In genomic region chr16:73506568-73507056, GRCh38 we compare ENCODE assay signal across 17 cellular contexts.
DNase-seq lines count a peak whose midpoint lies in the region; ATAC-seq lines count a peak whose summit lies in the region.
"Had no signal": no experiment of that assay in that cellular context is flagged by ENCODE, and none has a peak within 500 bp of the region (broad histone marks: within the 10 kb centered on the region; RNA-seq: fewer than 3 reads in every experiment).

No MANE protein-coding gene starts in this region.

- no peak for ATAC-seq in effector memory CD8-positive, alpha-beta T cell (replicated peaks)

- H3K27ac Mint-ChIP-seq in effector memory CD8-positive, alpha-beta T cell, result no peak overlapping the region
- H3K27ac Mint-ChIP-seq: CD4-positive, CD25-positive, alpha-beta regulatory T cell; CD8-positive, alpha-beta memory T cell had no signal

- 0 out of 2 replicates have a peak, but pooled peaks cover 3% of the 10 kb centered on the region for H3K27me3 ChIP-seq in HAP-1 (ENCODE audit: low read depth)
- H3K27me3 ChIP-seq: BE2C had no signal

- H3K36me3 Mint-ChIP-seq in effector memory CD8-positive, alpha-beta T cell (ENCODE audit: insufficient read depth), result peaks cover 4% of the 10 kb centered on the region
- H3K36me3 Mint-ChIP-seq: CD4-positive, CD25-positive, alpha-beta regulatory T cell; CD8-positive, alpha-beta memory T cell had no signal

- no peaks in the 10 kb centered on the region for H3K4me1 ChIP-seq in HAP-1
- H3K4me1 ChIP-seq: BE2C, Caco-2 had no signal

- peaks cover 6 to 10% of the 10 kb centered on the region in 2 donors for H3K9me3 Mint-ChIP-seq in effector memory CD8-positive, alpha-beta T cell

- H3K4me3 ChIP-seq in HAP-1, result no peak overlapping the region

- in situ Hi-C loops in HAP-1 (cut with MboI; ENCODE audit: low sequenced_read_pairs), result no loop called here

- no peaks in the 10 kb centered on the region for H3K27me3 Mint-ChIP-seq in effector memory CD8-positive, alpha-beta T cell
- H3K27me3 Mint-ChIP-seq: CD4-positive, CD25-positive, alpha-beta regulatory T cell had no signal

- H3K4me3 Mint-ChIP-seq in effector memory CD8-positive, alpha-beta T cell, result no peak overlapping the region
- H3K4me3 Mint-ChIP-seq: CD4-positive, CD25-positive, alpha-beta regulatory T cell; CD8-positive, alpha-beta memory T cell had no signal

- no peaks in the 10 kb centered on the region for H3K4me1 Mint-ChIP-seq in effector memory CD8-positive, alpha-beta T cell (ENCODE audit: low read depth in 2 of 2)
- H3K4me1 Mint-ChIP-seq: CD4-positive, CD25-positive, alpha-beta regulatory T cell; CD8-positive, alpha-beta memory T cell had no signal

- no peaks in the 10 kb centered on the region for H3K9me3 ChIP-seq in HAP-1
- H3K9me3 ChIP-seq: BE2C, Caco-2 had no signal

- DNase-seq in NCI-H748 (lab: John Stamatoyannopoulos, UW; ENCODE audit: unreplicated experiment) (peak; percentile 46), NCI-H748 treated with DMSO at 0.1 percent for 48 hours (lab: John Stamatoyannopoulos, UW) (no peak), NCI-H2081 (lab: John Stamatoyannopoulos, UW) (peak; percentile 28 to 68), iPS-NIHi7 (ENCODE audit: extremely low spot score) (peak; percentile 21), retina (peak; percentile 28), HAP-1 (ENCODE audit: low spot score in 2 of 2) (no peak), GM19238 (ENCODE audit: insufficient read length, low spot score) (no peak)
- DNase-seq in effector memory CD8-positive, alpha-beta T cell, result no peak
- DNase-seq: ACHN; BE2C; C1 segment of cervical spinal cord; Caco-2; CD4-positive, CD25-positive, alpha-beta regulatory T cell; CD8-positive, alpha-beta memory T cell; GDM1; GOT3; H7 had no signal

- H3K36me3 ChIP-seq in HAP-1 (replicated peaks), result no peaks in the 10 kb centered on the region
- H3K36me3 ChIP-seq: BE2C had no signal

Comparison
In these comparisons a context has a peak if more than half of its experiments do, and no peak if none do; other contexts are left out.
1. DNase-seq: peak in NCI-H748 (single experiment), NCI-H2081 (2 of 2), iPS-NIHi7 (single experiment) and retina (single experiment); none in NCI-H748 treated with DMSO at 0.1 percent for 48 hours (single experiment), HAP-1 (0 of 2), effector memory CD8-positive, alpha-beta T cell (0 of 3) and GM19238 (single experiment).